8 cellular contexts compared by ENCODE assay signal in the genomic region with DNA sequence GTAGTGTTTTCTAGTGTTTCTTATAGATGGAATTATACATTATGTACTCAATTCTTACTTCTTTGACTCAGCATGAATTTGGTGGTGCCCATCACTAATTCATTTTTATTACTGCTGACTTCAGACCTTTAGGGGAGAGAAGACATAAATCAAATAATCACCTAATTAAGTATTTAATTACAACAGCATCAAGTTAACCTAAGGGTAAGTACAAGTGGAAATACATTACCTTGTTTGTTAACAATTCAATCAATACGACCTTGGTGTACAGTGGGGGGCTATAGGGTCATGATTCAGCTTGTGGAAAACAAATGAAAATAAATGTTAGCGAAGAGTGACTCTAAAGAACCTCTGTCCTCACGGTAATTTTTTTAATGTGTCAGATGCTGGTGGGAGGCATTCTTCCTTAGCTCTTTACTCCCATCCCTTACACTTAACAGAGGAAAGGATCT.
A peak's percentile ranks its signal among the peaks of the same experiment; 100 is the strongest.
DNase-seq lines count a peak whose midpoint lies in the region; ATAC-seq and TF ChIP-seq lines count a peak whose summit lies in the region.

No MANE protein-coding gene starts in this region.

- ATAC-seq in HG03135 (IDR thresholded peaks at IDR 0.05; ENCODE audit: unreplicated experiment) (no peak), HG02642 (IDR thresholded peaks at IDR 0.05; ENCODE audit: poor library complexity, unreplicated experiment) (no peak)

- H3K9me3 ChIP-seq in WERI-Rb-1 (ENCODE audit: severe bottlenecking), result no peaks in the 10 kb centered on the region

- H3K4me3 ChIP-seq in GM12875 (ENCODE audit: low read depth, low read length), result peak overlapping the region; percentile 96
- peak overlapping the region; percentile 49 for H3K4me3 ChIP-seq in WERI-Rb-1 (ENCODE audit: low read depth, low read length)
- H3K4me3 ChIP-seq in foreskin fibroblast (ENCODE audit: low read depth in 1 of 2, low read length in 2 of 2), result peak overlapping the region; percentile 41 to 71
- peak overlapping the region; percentile 97 for H3K4me3 ChIP-seq in skeletal muscle cell (ENCODE audit: low read depth, low read length)

- peak overlapping the region; percentile 89 for H3K27ac ChIP-seq in WERI-Rb-1

- TF ChIP-seq CTCF in GM12875 (IDR thresholded peaks at IDR 0.05; ENCODE audit: borderline replicate concordance, insufficient read depth, low read depth, low read length), result no peak
- TF ChIP-seq CTCF in WERI-Rb-1 (IDR thresholded peaks at IDR 0.05; ENCODE audit: low read depth, low read length), result no peak
- TF ChIP-seq CTCF in foreskin fibroblast (IDR thresholded peaks at IDR 0.05; ENCODE audit: low read depth, low read length), result no peak

- DNase-seq in WERI-Rb-1, result no peak
- DNase-seq in foreskin fibroblast, result no peak
- no peak for DNase-seq in skeletal muscle cell (ENCODE audit: low read depth)
- DNase-seq in cerebellar cortex (ENCODE audit: low spot score), result no peak
- DNase-seq in LoVo (ENCODE audit: low spot score), result no peak

- H3K36me3 ChIP-seq in WERI-Rb-1, result peaks cover 12% of the 10 kb centered on the region

- H3K27me3 ChIP-seq in WERI-Rb-1 (ENCODE audit: insufficient read depth, low read depth, severe bottlenecking), result no peaks in the 10 kb centered on the region
